ENCODE assay signal across 34 cellular contexts in genomic region chr3:13636186-13636585, GRCh38.
"Had no signal": no experiment of that assay in that cellular context is flagged by ENCODE, and none has a peak within 500 bp of the region (broad histone marks: within the 10 kb centered on the region; RNA-seq: fewer than 3 reads in every experiment).

No MANE protein-coding gene starts in this region.

- H3K27ac ChIP-seq: adrenal gland, cardiac muscle cell, VCaP had no signal

- FAIRE-seq: astrocyte, bronchial epithelial cell, TTC549 had no signal

- H3K4me1 ChIP-seq: adrenal gland had no signal

- H3K27me3 ChIP-seq: adrenal gland, cardiac muscle cell had no signal

- ATAC-seq: activated CD8-positive, alpha-beta T cell treated with anti-CD3 and anti-CD28 coated beads for 36 hours; activated naive CD4-positive, alpha-beta T cell treated with anti-CD3 and anti-CD28 coated beads, Interleukin-2, amount 50 U/mL, for 72 hours; activated T-cell treated with anti-CD3 and anti-CD28 coated beads, Interleukin-2, amount 50 U/mL, for 4 hours; activated T-cell treated with anti-CD3 and anti-CD28 coated beads, Interleukin-2, amount 50 U/mL, for 72 hours; activated T-helper 17 cell treated with anti-CD3 and anti-CD28 coated beads, Interleukin-2, amount 50 U/mL, for 72 hours had no signal

- H3K36me3 ChIP-seq: adrenal gland, cardiac muscle cell had no signal

- H3K4me3 ChIP-seq: adrenal gland, cardiac muscle cell had no signal

- DNase-seq: activated B cell treated with CpG ODN at 0.5 μM for 24 hours; activated CD4-positive, alpha-beta memory T cell treated with anti-CD3 and anti-CD28 coated beads for 36 hours; activated CD4-positive, alpha-beta T cell treated with anti-CD3 and anti-CD28 coated beads for 4 hours; activated CD4-positive, alpha-beta T cell treated with anti-CD3 and anti-CD28 coated beads, Interleukin-2, amount 10 ng/mL, durations not matched to agents 24 days and 14 days; activated CD4-positive, alpha-beta T cell treated with anti-CD3 and anti-CD28 coated beads, Interleukin-2, amount 50 U/mL, for 1 hour; activated CD4-positive, alpha-beta T cell treated with anti-CD3 and anti-CD28 coated beads, Interleukin-2, amount 50 U/mL, for 4 hours; activated CD4-positive, CD25-positive, alpha-beta regulatory T cell treated with anti-CD3 and anti-CD28 coated beads, Interleukin-2, amount 50 U/mL, for 72 hours; activated CD8-positive, alpha-beta memory T cell treated with anti-CD3 and anti-CD28 coated beads, Interleukin-2, amount 50 U/mL, for 4 hours; activated CD8-positive, alpha-beta T cell treated with anti-CD3 and anti-CD28 coated beads for 36 hours; activated effector memory CD4-positive, alpha-beta T cell treated with anti-CD3 and anti-CD28 coated beads, Interleukin-2, amount 50 U/mL, for 16 hours; activated gamma-delta T cell treated with Interleukin-2 at 50 U/mL for 16 hours; activated naive CD4-positive, alpha-beta T cell; activated naive CD4-positive, alpha-beta T cell treated with anti-CD3 and anti-CD28 coated beads for 36 hours; activated naive CD4-positive, alpha-beta T cell treated with anti-CD3 and anti-CD28 coated beads, Interleukin-2, amount 50 U/mL, for 16 hours; activated naive CD8-positive, alpha-beta T cell treated with anti-CD3 and anti-CD28 coated beads for 36 hours; activated T-cell treated with anti-CD3 and anti-CD28 coated beads for 4 hours; activated T-cell treated with anti-CD3 and anti-CD28 coated beads, Interleukin-2, amount 50 U/mL, for 1 hour; activated T-cell treated with anti-CD3 and anti-CD28 coated beads, Interleukin-2, amount 50 U/mL, for 4 hours; activated T-cell treated with anti-CD3 and anti-CD28 coated beads, Interleukin-2, amount 50 U/mL, for 72 hours; adrenal gland; amniotic stem cell; aorta; caudate nucleus; cerebellar nuclear complex; T-helper 1 cell; T-helper 2 cell; T-helper 9 cell had no signal

- H3K9me3 ChIP-seq: adrenal gland had no signal
